ENCODE assay signal across 28 cellular contexts in genomic region chrX:10518073-10518472, GRCh38.
"Had no signal": no experiment of that assay in that cellular context is flagged by ENCODE, and none has a peak within 500 bp of the region (broad histone marks: within the 10 kb centered on the region; RNA-seq: fewer than 3 reads in every experiment).

No MANE protein-coding gene starts in this region.

- FAIRE-seq: small intestine had no signal

- H3K27me3 Mint-ChIP-seq: activated CD4-positive, alpha-beta T cell treated with anti-CD3 and anti-CD28 coated beads, Interleukin-2, amount 10 ng/mL, durations not matched to agents 7 days and 5 days; activated CD8-positive, alpha-beta T cell treated with anti-CD3 and anti-CD28 coated beads for 36 hours; activated naive CD4-positive, alpha-beta T cell treated with anti-CD3 and anti-CD28 coated beads, Interleukin-2, amount 50 U/mL, for 24 hours; activated naive CD8-positive, alpha-beta T cell treated with anti-CD3 and anti-CD28 coated beads, Interleukin-2, amount 50 U/mL, for 24 hours; central memory CD8-positive, alpha-beta T cell; dendritic cell treated with granulocyte-macrophage colony-stimulating factor and Interleukin-4, amounts not matched to agents 40 ng/mL and 50 ng/mL, for 4 days; naive thymus-derived CD8-positive, alpha-beta T cell; stimulated activated naive CD8-positive, alpha-beta T cell treated with anti-CD3 and anti-CD28 coated beads, Interleukin-15, Interleukin-2, amounts not matched to agents 100 ng/mL and 50 ng/mL, for 24 hours; type B pancreatic cell had no signal

- H3K9me3 ChIP-seq: breast epithelium, gastrocnemius medialis, sigmoid colon, uterus had no signal

- H3K4me2 ChIP-seq: neural progenitor cell had no signal

- H3K36me3 Mint-ChIP-seq: activated naive CD4-positive, alpha-beta T cell treated with anti-CD3 and anti-CD28 coated beads, Interleukin-2, amount 50 U/mL, for 24 hours; naive thymus-derived CD8-positive, alpha-beta T cell; stimulated activated effector memory CD8-positive, alpha-beta T cell treated with anti-CD3 and anti-CD28 coated beads, Interleukin-12 subunit alpha, Interleukin-12 subunit beta, amount 100 ng/mL, for 72 hours had no signal

- H3K79me2 ChIP-seq: parathyroid adenoma had no signal

- H3K27me3 ChIP-seq: gastrocnemius medialis, neural progenitor cell, sigmoid colon, uterus had no signal

- H3K4me3 ChIP-seq: breast epithelium, gastrocnemius medialis, neural progenitor cell, sigmoid colon, uterus had no signal

- H2AFZ ChIP-seq: neural progenitor cell, parathyroid adenoma had no signal

- H3K27ac ChIP-seq: breast epithelium, epithelial cell of prostate, gastrocnemius medialis, neural progenitor cell, parathyroid adenoma, uterus had no signal

- H3K36me3 ChIP-seq: breast epithelium, gastrocnemius medialis, neural progenitor cell, sigmoid colon, uterus had no signal

- DNase-seq: activated CD4-positive, alpha-beta T cell treated with anti-CD3 and anti-CD28 coated beads for 1 hour; activated CD4-positive, alpha-beta T cell treated with anti-CD3 and anti-CD28 coated beads, Interleukin-2, amount 10 ng/mL, durations not matched to agents 7 days and 5 days; activated CD8-positive, alpha-beta T cell treated with anti-CD3 and anti-CD28 coated beads for 36 hours; activated naive CD8-positive, alpha-beta T cell treated with anti-CD3 and anti-CD28 coated beads, Interleukin-2, amount 50 U/mL, for 24 hours; activated T-cell treated with anti-CD3 and anti-CD28 coated beads, Interleukin-2, amount 50 U/mL, for 48 hours; amygdala; endodermal cell; gastrocnemius medialis; hypothalamus; midbrain; naive thymus-derived CD8-positive, alpha-beta T cell; occipital lobe; sigmoid colon; small intestine; stimulated activated CD4-positive, alpha-beta T cell treated with anti-CD3 and anti-CD28 coated beads, Interleukin-4, amount 100 ng/mL, for 24 hours; T-helper 2 cell; uterus had no signal

- H3K4me1 ChIP-seq: breast epithelium, gastrocnemius medialis, neural progenitor cell, parathyroid adenoma, uterus had no signal

- H3K27ac Mint-ChIP-seq: activated CD4-positive, alpha-beta T cell treated with anti-CD3 and anti-CD28 coated beads, Interleukin-2, amount 10 ng/mL, durations not matched to agents 7 days and 5 days; activated CD8-positive, alpha-beta T cell treated with anti-CD3 and anti-CD28 coated beads for 36 hours; activated naive CD4-positive, alpha-beta T cell treated with anti-CD3 and anti-CD28 coated beads, Interleukin-2, amount 50 U/mL, for 24 hours; activated naive CD8-positive, alpha-beta T cell treated with anti-CD3 and anti-CD28 coated beads, Interleukin-2, amount 50 U/mL, for 24 hours; activated T-helper 2 cell treated with anti-CD3 and anti-CD28 coated beads, Interferon-gamma antibody, Interleukin-2, Interleukin-4, amounts not matched to agents 10 μg/mL and 5 μg/mL and 100 μg/mL, durations not matched to agents 14 hours and 24 hours and 36 hours; dendritic cell treated with granulocyte-macrophage colony-stimulating factor and Interleukin-4, amounts not matched to agents 40 ng/mL and 50 ng/mL, for 4 days; endodermal cell; naive thymus-derived CD8-positive, alpha-beta T cell; neural progenitor cell; stimulated activated effector memory CD8-positive, alpha-beta T cell treated with anti-CD3 and anti-CD28 coated beads, Interleukin-12 subunit alpha, Interleukin-12 subunit beta, amount 100 ng/mL, for 72 hours; stimulated activated naive CD8-positive, alpha-beta T cell treated with anti-CD3 and anti-CD28 coated beads, Interleukin-15, Interleukin-2, amounts not matched to agents 100 ng/mL and 50 ng/mL, for 24 hours; type B pancreatic cell had no signal

- H3K9ac ChIP-seq: neural progenitor cell, parathyroid adenoma had no signal

- ATAC-seq: activated CD8-positive, alpha-beta T cell treated with anti-CD3 and anti-CD28 coated beads for 36 hours; activated naive CD8-positive, alpha-beta T cell treated with anti-CD3 and anti-CD28 coated beads, Interleukin-2, amount 50 U/mL, for 24 hours; gastrocnemius medialis; naive thymus-derived CD8-positive, alpha-beta T cell; stimulated activated effector memory CD8-positive, alpha-beta T cell treated with anti-CD3 and anti-CD28 coated beads, Interleukin-12 subunit alpha, Interleukin-12 subunit beta, amount 100 ng/mL, for 72 hours had no signal

- H3K4me1 Mint-ChIP-seq: activated CD4-positive, alpha-beta T cell treated with anti-CD3 and anti-CD28 coated beads, Interleukin-2, amount 10 ng/mL, durations not matched to agents 7 days and 5 days; activated naive CD4-positive, alpha-beta T cell treated with anti-CD3 and anti-CD28 coated beads, Interleukin-2, amount 50 U/mL, for 24 hours; activated naive CD8-positive, alpha-beta T cell treated with anti-CD3 and anti-CD28 coated beads, Interleukin-2, amount 50 U/mL, for 24 hours; central memory CD8-positive, alpha-beta T cell; endodermal cell; naive thymus-derived CD8-positive, alpha-beta T cell; stimulated activated effector memory CD8-positive, alpha-beta T cell treated with anti-CD3 and anti-CD28 coated beads, Interleukin-12 subunit alpha, Interleukin-12 subunit beta, amount 100 ng/mL, for 72 hours had no signal

- H3K4me3 Mint-ChIP-seq: activated CD4-positive, alpha-beta T cell treated with anti-CD3 and anti-CD28 coated beads, Interleukin-2, amount 10 ng/mL, durations not matched to agents 7 days and 5 days; activated CD8-positive, alpha-beta T cell treated with anti-CD3 and anti-CD28 coated beads for 36 hours; activated naive CD4-positive, alpha-beta T cell treated with anti-CD3 and anti-CD28 coated beads, Interleukin-2, amount 50 U/mL, for 24 hours; activated naive CD8-positive, alpha-beta T cell treated with anti-CD3 and anti-CD28 coated beads, Interleukin-2, amount 50 U/mL, for 24 hours; central memory CD8-positive, alpha-beta T cell; dendritic cell treated with granulocyte-macrophage colony-stimulating factor and Interleukin-4, amounts not matched to agents 40 ng/mL and 50 ng/mL, for 4 days; endodermal cell; naive thymus-derived CD8-positive, alpha-beta T cell; neural progenitor cell; stimulated activated effector memory CD8-positive, alpha-beta T cell treated with anti-CD3 and anti-CD28 coated beads, Interleukin-12 subunit alpha, Interleukin-12 subunit beta, amount 100 ng/mL, for 72 hours; stimulated activated naive CD8-positive, alpha-beta T cell treated with anti-CD3 and anti-CD28 coated beads, Interleukin-15, Interleukin-2, amounts not matched to agents 100 ng/mL and 50 ng/mL, for 24 hours; type B pancreatic cell had no signal

- H3K9me3 Mint-ChIP-seq: activated CD4-positive, alpha-beta T cell treated with anti-CD3 and anti-CD28 coated beads, Interleukin-2, amount 10 ng/mL, durations not matched to agents 7 days and 5 days; activated CD8-positive, alpha-beta T cell treated with anti-CD3 and anti-CD28 coated beads for 36 hours; activated naive CD4-positive, alpha-beta T cell treated with anti-CD3 and anti-CD28 coated beads, Interleukin-2, amount 50 U/mL, for 24 hours; activated naive CD8-positive, alpha-beta T cell treated with anti-CD3 and anti-CD28 coated beads, Interleukin-2, amount 50 U/mL, for 24 hours; activated T-helper 2 cell treated with anti-CD3 and anti-CD28 coated beads, Interferon-gamma antibody, Interleukin-2, Interleukin-4, amounts not matched to agents 10 μg/mL and 5 μg/mL and 100 μg/mL, durations not matched to agents 14 hours and 24 hours and 36 hours; dendritic cell treated with granulocyte-macrophage colony-stimulating factor and Interleukin-4, amounts not matched to agents 40 ng/mL and 50 ng/mL, for 4 days had no signal
